36 cellular contexts compared by ENCODE assay signal in the genomic region with DNA sequence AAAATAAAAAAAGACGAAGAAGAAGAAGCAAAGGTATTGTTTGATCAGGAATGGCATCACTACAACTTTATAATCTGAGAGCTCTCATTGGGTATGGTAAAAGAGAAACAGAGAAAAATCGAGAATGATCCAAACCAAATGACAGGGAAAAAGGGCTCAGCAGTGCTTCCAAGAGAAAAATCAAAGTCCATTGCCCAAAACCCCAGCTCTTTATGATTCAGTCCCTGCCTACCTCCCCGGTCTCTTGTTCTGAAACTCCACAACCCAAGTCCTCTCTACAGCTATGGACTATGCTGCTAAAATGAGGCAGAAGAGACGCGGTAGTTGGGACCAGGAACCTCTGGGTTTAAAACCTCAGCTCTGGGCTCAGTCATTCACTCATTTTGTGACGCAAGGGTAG.
DNase-seq lines count a peak whose midpoint lies in the region; ATAC-seq, FAIRE-seq and TF ChIP-seq lines count a peak whose summit lies in the region.
"Had no signal": no experiment of that assay in that cellular context is flagged by ENCODE, and none has a peak within 500 bp of the region (broad histone marks: within the 10 kb centered on the region; RNA-seq: fewer than 3 reads in every experiment).

No MANE protein-coding gene starts in this region.

- H3K9ac ChIP-seq in liver (ENCODE audit: low read depth in 1 of 2, low read length in 2 of 2) (no peak overlapping the region), HepG2 (ENCODE audit: insufficient read depth, low read depth, low read length) (no peak overlapping the region)
- H3K9ac ChIP-seq: BLaER1; BLaER1 treated with 17β-estradiol and CSF1 and Interleukin-3, amounts not matched to agents 10 nM and 100 nM had no signal

- DNase-seq in HepG2 (ENCODE audit: low spot score) (no peak), Caco-2 (no peak), left lobe of liver (ENCODE audit: low spot score) (no peak), right lobe of liver (no peak)
- DNase-seq in stimulated activated effector memory CD8-positive, alpha-beta T cell treated with anti-CD3 and anti-CD28 coated beads, Interleukin-12 subunit alpha, Interleukin-12 subunit beta, amount 100 ng/mL, for 72 hours (ENCODE audit: low spot score in 2 of 2): no peak
- DNase-seq: 8988T; ACHN; AML-193; BE2C; C1 segment of cervical spinal cord; Calu3; CD4-positive, alpha-beta memory T cell; CD4-positive, alpha-beta T cell; CD4-positive, CD25-positive, alpha-beta regulatory T cell; CD8-positive, alpha-beta memory T cell; CD8-positive, alpha-beta T cell; COR-L47; DMS 273 treated with DMSO at 0.1 percent for 48 hours; DMS153; DMS53; DMS79; DMS79 treated with DMSO at 0.1 percent for 48 hours; DND-41; EL had no signal

- H3K4me2 ChIP-seq in HepG2 (ENCODE audit: low read depth, low read length): no peak overlapping the region
- H3K4me2 ChIP-seq: A549; BLaER1; BLaER1 treated with 17β-estradiol and CSF1 and Interleukin-3, amounts not matched to agents 10 nM and 100 nM had no signal

- H3K27me3 ChIP-seq in liver (ENCODE audit: control insufficient read depth in 4 of 4, insufficient read depth in 4 of 4, low read length in 3 of 4) (no peaks in the 10 kb centered on the region), HepG2 (ENCODE audit: control insufficient read depth in 1 of 2, insufficient read depth in 2 of 2, low read length in 2 of 2) (no peaks in the 10 kb centered on the region; a peak in 1 of 5 replicates), Caco-2 (replicated peaks; ENCODE audit: control insufficient read depth, insufficient read depth, low read length) (no peaks in the 10 kb centered on the region), right lobe of liver (no peaks in the 10 kb centered on the region)
- H3K27me3 ChIP-seq: BE2C; BLaER1; BLaER1 treated with 17β-estradiol and CSF1 and Interleukin-3, amounts not matched to agents 10 nM and 100 nM had no signal

- 61% methylated on average over 6 of the region's 6 CpGs for WGBS in liver
- WGBS in HepG2 (ENCODE audit: low lambda C conversion rate): 12% methylated on average over 6 of the region's 6 CpGs
- WGBS in right lobe of liver (ENCODE audit: insufficient coverage, low coverage, low lambda C conversion rate, missing lambda C conversion rate): 24% methylated on average over 4 of the region's 6 CpGs

- H3K79me2 ChIP-seq in HepG2 (ENCODE audit: insufficient read depth, low read length): no peaks in the 10 kb centered on the region

- no TSS peak for BruUV-seq in HepG2 (replicated peaks; lab: Mats Ljungman, UMichigan)
- no TSS peak for BruUV-seq in Caco-2 (replicated peaks; lab: Mats Ljungman, UMichigan)

- peak in 1 of 2 donors; percentile 25 for TF ChIP-seq RAD21 in liver (IDR thresholded peaks at IDR 0.05)
- TF ChIP-seq RAD21 in HepG2 (CRISPR knock-in tag; IDR thresholded peaks at IDR 0.05): no peak

- FAIRE-seq in HepG2 (lab: Jason Lieb, UNC): no peak
- FAIRE-seq: A204.1, A549, D721Med had no signal

- no peak for TF ChIP-seq CTCF in liver (IDR thresholded peaks at IDR 0.05; ENCODE audit: low read depth, low read length, missing input control)
- TF ChIP-seq CTCF in HepG2 (CRISPR knock-in tag; IDR thresholded peaks at IDR 0.05): no peak
- no peak for TF ChIP-seq CTCF in Caco-2 (IDR thresholded peaks at IDR 0.05; ENCODE audit: insufficient read depth in 1 of 2, low read depth in 1 of 2, low read length in 1 of 2, severe bottlenecking in 1 of 2, unreplicated experiment in 1 of 2)
- no peak for TF ChIP-seq CTCF in right lobe of liver (IDR thresholded peaks at IDR 0.05)

- H3K27me3 Mint-ChIP-seq in Caco-2 (ENCODE audit: insufficient read depth, unreplicated experiment): no peaks in the 10 kb centered on the region
- H3K27me3 Mint-ChIP-seq: B cell; CD4-positive, alpha-beta T cell; CD4-positive, CD25-positive, alpha-beta regulatory T cell had no signal

- no peak overlapping the region for H3K4me3 ChIP-seq in liver (ENCODE audit: low read depth in 1 of 3, low read length in 3 of 3)
- no peak overlapping the region for H3K4me3 ChIP-seq in HepG2 (replicated peaks in 1 of 3; ENCODE audit: insufficient read depth in 1 of 3, low read depth in 2 of 3, low read length in 3 of 3)
- no peak overlapping the region for H3K4me3 ChIP-seq in Caco-2 (ENCODE audit: low read depth, low read length)
- no peak overlapping the region for H3K4me3 ChIP-seq in right lobe of liver
- H3K4me3 ChIP-seq: A549; BLaER1; BLaER1 treated with 17β-estradiol and CSF1 and Interleukin-3, amounts not matched to agents 10 nM and 100 nM had no signal

- in situ Hi-C loops in HepG2 (cut with HindIII; ENCODE audit: extremely low pct_ligation_motif_present, low pct_unique_long_range_greater_than_20kb): no loop called here

- H3K4me1 ChIP-seq in liver (ENCODE audit: control insufficient read depth in 4 of 4, insufficient read depth in 4 of 4, low read length in 3 of 4) (peaks cover 5 to 33% (median 19%) of the 10 kb centered on the region in 4 donors), HepG2 (ENCODE audit: insufficient read depth, low read length) (no peaks in the 10 kb centered on the region), Caco-2 (peaks cover 37% of the 10 kb centered on the region), right lobe of liver (peaks cover 0 to 51% (median 21%) of the 10 kb centered on the region in 4 donors)
- H3K4me1 ChIP-seq: A549, BE2C had no signal

- H3K36me3 ChIP-seq in liver (ENCODE audit: control insufficient read depth in 4 of 4, insufficient read depth in 3 of 4, low read depth in 1 of 4, low read length in 3 of 4) (no peaks in the 10 kb centered on the region), HepG2 (replicated peaks in 1 of 2; ENCODE audit: control insufficient read depth in 1 of 2, insufficient read depth in 2 of 2, low read length in 2 of 2) (no peaks in the 10 kb centered on the region), Caco-2 (ENCODE audit: control insufficient read depth, insufficient read depth, low read length) (no peaks in the 10 kb centered on the region), right lobe of liver (no peaks in the 10 kb centered on the region)
- H3K36me3 ChIP-seq: BE2C; BLaER1; BLaER1 treated with 17β-estradiol and CSF1 and Interleukin-3, amounts not matched to agents 10 nM and 100 nM had no signal

- ATAC-seq in HepG2 (no peak), left lobe of liver (peak; percentile 41), right lobe of liver (peak; percentile 38 to 57 (median 41)), GM18520 (IDR thresholded peaks at IDR 0.05; ENCODE audit: unreplicated experiment) (no peak), GM18502 (IDR thresholded peaks at IDR 0.05; ENCODE audit: poor library complexity, unreplicated experiment) (no peak)
- no peak for ATAC-seq in stimulated activated effector memory CD8-positive, alpha-beta T cell treated with anti-CD3 and anti-CD28 coated beads, Interleukin-12 subunit alpha, Interleukin-12 subunit beta, amount 100 ng/mL, for 72 hours
- ATAC-seq: A549; CD8-positive, alpha-beta T cell had no signal

- H3K36me3 Mint-ChIP-seq in Caco-2 (ENCODE audit: insufficient read depth, unreplicated experiment): no peaks in the 10 kb centered on the region
- H3K36me3 Mint-ChIP-seq in stimulated activated effector memory CD8-positive, alpha-beta T cell treated with anti-CD3 and anti-CD28 coated beads, Interleukin-12 subunit alpha, Interleukin-12 subunit beta, amount 100 ng/mL, for 72 hours: no peaks in the 10 kb centered on the region
- H3K36me3 Mint-ChIP-seq: CD14-positive monocyte; CD4-positive, alpha-beta memory T cell; CD4-positive, CD25-positive, alpha-beta regulatory T cell; CD8-positive, alpha-beta memory T cell; CD8-positive, alpha-beta T cell had no signal

- no peak overlapping the region for H2AFZ ChIP-seq in HepG2 (ENCODE audit: low read length)

- POLR2A ChIA-PET in HepG2 (lab: Yijun Ruan, JAX): no interaction called here
- POLR2A ChIA-PET in Caco-2 (lab: Charles Lee): no interaction called here

- H3K27ac Mint-ChIP-seq in Caco-2 (ENCODE audit: unreplicated experiment): peak overlapping the region; percentile 33
- no peak overlapping the region for H3K27ac Mint-ChIP-seq in stimulated activated effector memory CD8-positive, alpha-beta T cell treated with anti-CD3 and anti-CD28 coated beads, Interleukin-12 subunit alpha, Interleukin-12 subunit beta, amount 100 ng/mL, for 72 hours
- H3K27ac Mint-ChIP-seq: B cell; CD14-positive monocyte; CD4-positive, alpha-beta memory T cell; CD4-positive, alpha-beta T cell; CD4-positive, CD25-positive, alpha-beta regulatory T cell; CD8-positive, alpha-beta memory T cell; CD8-positive, alpha-beta T cell had no signal

- peaks cover 11% of the 10 kb centered on the region for H3K4me1 Mint-ChIP-seq in Caco-2 (ENCODE audit: low read depth, unreplicated experiment)
- H3K4me1 Mint-ChIP-seq in stimulated activated effector memory CD8-positive, alpha-beta T cell treated with anti-CD3 and anti-CD28 coated beads, Interleukin-12 subunit alpha, Interleukin-12 subunit beta, amount 100 ng/mL, for 72 hours: no peaks in the 10 kb centered on the region
- H3K4me1 Mint-ChIP-seq: B cell; CD14-positive monocyte; CD4-positive, alpha-beta memory T cell; CD4-positive, CD25-positive, alpha-beta regulatory T cell; CD8-positive, alpha-beta memory T cell had no signal

- H3K27ac ChIP-seq in liver (ENCODE audit: low read depth in 1 of 2, low read length in 2 of 2) (peak overlapping the region; percentile 61 to 63), HepG2 (ENCODE audit: extremely low read length, insufficient read depth, low read length) (no peak overlapping the region), right lobe of liver (peak overlapping the region; percentile 68 to 77 (median 77))
- H3K27ac ChIP-seq: 22Rv1; A549; BLaER1; BLaER1 treated with 17β-estradiol and CSF1 and Interleukin-3, amounts not matched to agents 10 nM and 100 nM; C4-2B had no signal

- CTCF ChIA-PET in HepG2 (lab: Yijun Ruan, JAX; ENCODE audit: low intra/inter-chr PET ratio, low total read pairs) (no interaction called here), Caco-2 (lab: Charles Lee) (no interaction called here)

- intact Hi-C loops in HepG2 (cut with micrococcal nuclease; ENCODE audit: unreplicated experiment): no loop called here
- intact Hi-C loops in Caco-2 (cut with micrococcal nuclease; ENCODE audit: unreplicated experiment): no loop called here
- intact Hi-C loops in right lobe of liver (cut with DNase I): no loop called here

- no peaks in the 10 kb centered on the region for H3K9me3 ChIP-seq in liver (ENCODE audit: control insufficient read depth in 4 of 4, low read length in 3 of 4)
- H3K9me3 ChIP-seq in HepG2 (ENCODE audit: low read length): no peaks in the 10 kb centered on the region
- no peaks in the 10 kb centered on the region for H3K9me3 ChIP-seq in Caco-2
- no peaks in the 10 kb centered on the region for H3K9me3 ChIP-seq in right lobe of liver
- H3K9me3 ChIP-seq: A549; BE2C; BLaER1; BLaER1 treated with 17β-estradiol and CSF1 and Interleukin-3, amounts not matched to agents 10 nM and 100 nM had no signal

- H3K9me3 Mint-ChIP-seq in Caco-2 (ENCODE audit: unreplicated experiment): peaks cover 10% of the 10 kb centered on the region
- H3K9me3 Mint-ChIP-seq in stimulated activated effector memory CD8-positive, alpha-beta T cell treated with anti-CD3 and anti-CD28 coated beads, Interleukin-12 subunit alpha, Interleukin-12 subunit beta, amount 100 ng/mL, for 72 hours: peaks cover 5% of the 10 kb centered on the region
- H3K9me3 Mint-ChIP-seq: CD4-positive, alpha-beta T cell; CD8-positive, alpha-beta T cell had no signal

- no peak for TF ChIP-seq EP300 in HepG2 (IDR thresholded peaks at IDR 0.05; ENCODE audit: low read depth in 2 of 2, low read length in 2 of 2)
- no peak for TF ChIP-seq EP300 in HepG2 (CRISPR knock-in tag; IDR thresholded peaks at IDR 0.05; ENCODE audit: borderline replicate concordance)

- TF ChIP-seq POLR2A in HepG2 (IDR thresholded peaks at IDR 0.05; ENCODE audit: insufficient read depth in 1 of 2, low read depth in 2 of 2, low read length in 2 of 2): no peak
- no peak for TF ChIP-seq POLR2A in right lobe of liver (IDR thresholded peaks at IDR 0.05)

- no peak overlapping the region for H3K4me3 Mint-ChIP-seq in Caco-2 (ENCODE audit: unreplicated experiment)
- no peak overlapping the region for H3K4me3 Mint-ChIP-seq in stimulated activated effector memory CD8-positive, alpha-beta T cell treated with anti-CD3 and anti-CD28 coated beads, Interleukin-12 subunit alpha, Interleukin-12 subunit beta, amount 100 ng/mL, for 72 hours
- H3K4me3 Mint-ChIP-seq: B cell; CD14-positive monocyte; CD4-positive, alpha-beta memory T cell; CD4-positive, alpha-beta T cell; CD4-positive, CD25-positive, alpha-beta regulatory T cell; CD8-positive, alpha-beta memory T cell; CD8-positive, alpha-beta T cell had no signal

- no peaks in the 10 kb centered on the region for H4K20me1 ChIP-seq in HepG2 (ENCODE audit: insufficient read depth, low read length)
- H4K20me1 ChIP-seq: BLaER1; BLaER1 treated with 17β-estradiol and CSF1 and Interleukin-3, amounts not matched to agents 10 nM and 100 nM had no signal

Comparison
In these comparisons a context has a peak if more than half of its experiments do, and no peak if none do; other contexts are left out.
1. ATAC-seq: peak in left lobe of liver (single experiment) and right lobe of liver (4 of 4); none in HepG2 (single experiment), GM18520 (single experiment), stimulated activated effector memory CD8-positive, alpha-beta T cell treated with anti-CD3 and anti-CD28 coated beads, Interleukin-12 subunit alpha, Interleukin-12 subunit beta, amount 100 ng/mL, for 72 hours (single experiment) and GM18502 (single experiment).